ENCODE assay signal across 8 cellular contexts in genomic region chr19:53879145-53880037, GRCh38. TPM values are rescaled to one million over a fixed set of nuclear protein-coding genes. Genes with fewer than 3 reads are reported as not detected.
DNase-seq lines count a peak whose midpoint lies in the region; ATAC-seq and TF ChIP-seq lines count a peak whose summit lies in the region.

No MANE protein-coding gene starts in this region.

- H3K4me3 ChIP-seq in kidney epithelial cell (ENCODE audit: low read depth, low read length) = peak overlapping the region; percentile 45

- H3K36me3 ChIP-seq in kidney epithelial cell (ENCODE audit: control insufficient read depth, insufficient read depth, low read length) = no peaks in the 10 kb centered on the region

- TF ChIP-seq CTCF in kidney epithelial cell (IDR thresholded peaks at IDR 0.05; ENCODE audit: insufficient read depth, low read length, poor library complexity, severe bottlenecking) = no peak

- ATAC-seq in HG02571 (IDR thresholded peaks at IDR 0.05; ENCODE audit: unreplicated experiment) = peak; percentile 61

- DNase-seq in GDM1 (lab: John Stamatoyannopoulos, UW) = peak; percentile 73
- peak; percentile 96 to 99 for DNase-seq in NCI-H1930 (lab: John Stamatoyannopoulos, UW)
- DNase-seq in activated CD4-positive, CD25-positive, alpha-beta regulatory T cell treated with anti-CD3 and anti-CD28 coated beads, Interleukin-2, amount 50 U/mL, for 72 hours = peak; percentile 75
- DNase-seq in cerebellum (ENCODE audit: low spot score) = peak; percentile 99
- DNase-seq in kidney epithelial cell (ENCODE audit: low read depth) = peak; percentile 58
- peak; percentile 57 to 79 for DNase-seq in stimulated activated CD4-positive, alpha-beta T cell treated with anti-CD3 and anti-CD28 coated beads, Interleukin-12 subunit alpha, Interleukin-12 subunit beta, amount 100 ng/mL, for 24 hours (ENCODE audit: low read depth in 2 of 2)
- DNase-seq in NCI-H1694 treated with DMSO at 0.1 percent for 48 hours (lab: John Stamatoyannopoulos, UW) = no peak

- H3K27me3 ChIP-seq in kidney epithelial cell (ENCODE audit: control insufficient read depth, insufficient read depth, low read length) = peaks cover 40% of the 10 kb centered on the region

RNA-seq across cellular contexts. Expression of gene PRKCG, which starts 2.6 kb away (rescaled TPM):
- total RNA-seq in cerebellum (1.7 TPM), kidney epithelial cell (0.13 TPM in 1 of 2 replicates, not detected in the other)

RNA-seq across cellular contexts. Expression of gene MYADM, which starts 11.7 kb away (rescaled TPM):
- 4.7 TPM for total RNA-seq in cerebellum
- total RNA-seq in kidney epithelial cell = 54.0 and 70.0 TPM in 2 replicates

RNA-seq across cellular contexts. Expression of gene CACNG7, which starts 29.7 kb away (rescaled TPM):
- 14.0 TPM for total RNA-seq in cerebellum
- not detected in 2 replicates for total RNA-seq in kidney epithelial cell

RNA-seq across cellular contexts. Expression of gene NLRP12, which starts 55.3 kb away (rescaled TPM):
- total RNA-seq in cerebellum (0.27 TPM), kidney epithelial cell (not detected in 2 replicates)

Comparison
In these comparisons a context has a peak if more than half of its experiments do, and no peak if none do; other contexts are left out.
1. RNA of gene CACNG7, which starts 29.7 kb away (total RNA-seq): 14.0 TPM in cerebellum (single experiment); not detected in kidney epithelial cell; every median in the first group is over 10 times any median in the second.